1 cellular context compared by ENCODE assay signal in the genomic region with DNA sequence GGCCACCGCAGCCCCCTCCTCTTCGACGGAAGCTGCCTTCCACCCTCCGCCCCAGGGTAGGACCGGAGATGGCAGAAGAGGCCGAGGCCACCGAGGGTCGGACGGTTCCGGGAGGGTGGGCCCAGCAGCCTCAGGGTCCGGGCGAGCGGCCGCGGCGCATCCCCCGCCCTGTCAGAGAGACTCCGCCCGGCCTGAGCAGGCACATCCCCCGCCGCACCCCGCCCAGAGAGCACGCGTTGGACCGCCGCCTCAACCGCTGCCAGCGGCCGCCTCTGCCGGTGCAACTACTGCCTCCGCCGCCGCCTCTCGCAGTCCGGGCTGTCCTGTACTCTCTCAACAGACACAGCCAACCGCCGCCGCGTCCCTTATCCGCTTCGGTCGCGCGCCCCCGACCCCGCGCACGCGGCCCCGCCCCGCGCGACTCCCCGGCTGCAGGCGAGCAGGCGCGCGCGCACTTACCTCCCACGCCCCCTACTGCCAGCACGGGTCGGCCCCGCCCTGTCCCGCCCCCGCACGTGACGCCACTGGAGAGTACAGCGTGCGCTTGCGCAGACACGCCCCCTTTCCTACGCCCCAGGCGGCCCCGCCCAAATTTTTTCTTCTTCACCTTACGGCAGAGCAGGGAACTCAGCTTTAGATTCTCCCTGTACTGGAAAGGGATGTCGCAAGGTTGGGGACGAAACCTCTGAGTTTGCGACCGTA.
TF ChIP-seq lines count a peak whose summit lies in the region.

A gene with protein sequence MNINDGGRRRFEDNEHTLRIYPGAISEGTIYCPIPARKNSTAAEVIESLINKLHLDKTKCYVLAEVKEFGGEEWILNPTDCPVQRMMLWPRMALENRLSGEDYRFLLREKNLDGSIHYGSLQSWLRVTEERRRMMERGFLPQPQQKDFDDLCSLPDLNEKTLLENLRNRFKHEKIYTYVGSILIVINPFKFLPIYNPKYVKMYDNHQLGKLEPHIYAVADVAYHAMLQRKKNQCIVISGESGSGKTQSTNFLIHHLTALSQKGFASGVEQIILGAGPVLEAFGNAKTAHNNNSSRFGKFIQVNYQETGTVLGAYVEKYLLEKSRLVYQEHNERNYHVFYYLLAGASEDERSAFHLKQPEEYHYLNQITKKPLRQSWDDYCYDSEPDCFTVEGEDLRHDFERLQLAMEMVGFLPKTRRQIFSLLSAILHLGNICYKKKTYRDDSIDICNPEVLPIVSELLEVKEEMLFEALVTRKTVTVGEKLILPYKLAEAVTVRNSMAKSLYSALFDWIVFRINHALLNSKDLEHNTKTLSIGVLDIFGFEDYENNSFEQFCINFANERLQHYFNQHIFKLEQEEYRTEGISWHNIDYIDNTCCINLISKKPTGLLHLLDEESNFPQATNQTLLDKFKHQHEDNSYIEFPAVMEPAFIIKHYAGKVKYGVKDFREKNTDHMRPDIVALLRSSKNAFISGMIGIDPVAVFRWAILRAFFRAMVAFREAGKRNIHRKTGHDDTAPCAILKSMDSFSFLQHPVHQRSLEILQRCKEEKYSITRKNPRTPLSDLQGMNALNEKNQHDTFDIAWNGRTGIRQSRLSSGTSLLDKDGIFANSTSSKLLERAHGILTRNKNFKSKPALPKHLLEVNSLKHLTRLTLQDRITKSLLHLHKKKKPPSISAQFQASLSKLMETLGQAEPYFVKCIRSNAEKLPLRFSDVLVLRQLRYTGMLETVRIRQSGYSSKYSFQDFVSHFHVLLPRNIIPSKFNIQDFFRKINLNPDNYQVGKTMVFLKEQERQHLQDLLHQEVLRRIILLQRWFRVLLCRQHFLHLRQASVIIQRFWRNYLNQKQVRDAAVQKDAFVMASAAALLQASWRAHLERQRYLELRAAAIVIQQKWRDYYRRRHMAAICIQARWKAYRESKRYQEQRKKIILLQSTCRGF (N-terminal part only) (minus strand): TSS at position 453 of the 702 bp plus-strand sequence. CDS start 71,587 bp downstream, outside the sequence.

TF ChIP-seq in HepG2, 621 proteins besides CTCF, POLR2A, EP300 and RAD21 (continued from another document and continues in another):
- no peak for TF ChIP-seq ZNF609 (CRISPR knock-in tag; IDR thresholded peaks at IDR 0.05; ENCODE audit: borderline replicate concordance)
- TF ChIP-seq HES4 (CRISPR knock-in tag; IDR thresholded peaks at IDR 0.05; ENCODE audit: borderline replicate concordance), result no peak
- TF ChIP-seq ZNF564 (CRISPR knock-in tag; IDR thresholded peaks at IDR 0.05), result 0 out of 2 replicates have a peak, but pooled peaks have one; percentile 49
- TF ChIP-seq NR2F2 (IDR thresholded peaks at IDR 0.05; ENCODE audit: borderline replicate concordance, low read depth), result no peak
- TF ChIP-seq ZNF501 (CRISPR knock-in tag; IDR thresholded peaks at IDR 0.05), result peak; percentile 22; the same call in 1 of the 2 replicates
- no peak for TF ChIP-seq SRSF9 (IDR thresholded peaks at IDR 0.05; ENCODE audit: borderline replicate concordance, insufficient read depth, low read depth, low read length, poor library complexity, severe bottlenecking)
- no peak; the same call in 1 of the 2 replicates for TF ChIP-seq ZNF451 (CRISPR knock-in tag; IDR thresholded peaks at IDR 0.05)
- TF ChIP-seq, protein P1, sequence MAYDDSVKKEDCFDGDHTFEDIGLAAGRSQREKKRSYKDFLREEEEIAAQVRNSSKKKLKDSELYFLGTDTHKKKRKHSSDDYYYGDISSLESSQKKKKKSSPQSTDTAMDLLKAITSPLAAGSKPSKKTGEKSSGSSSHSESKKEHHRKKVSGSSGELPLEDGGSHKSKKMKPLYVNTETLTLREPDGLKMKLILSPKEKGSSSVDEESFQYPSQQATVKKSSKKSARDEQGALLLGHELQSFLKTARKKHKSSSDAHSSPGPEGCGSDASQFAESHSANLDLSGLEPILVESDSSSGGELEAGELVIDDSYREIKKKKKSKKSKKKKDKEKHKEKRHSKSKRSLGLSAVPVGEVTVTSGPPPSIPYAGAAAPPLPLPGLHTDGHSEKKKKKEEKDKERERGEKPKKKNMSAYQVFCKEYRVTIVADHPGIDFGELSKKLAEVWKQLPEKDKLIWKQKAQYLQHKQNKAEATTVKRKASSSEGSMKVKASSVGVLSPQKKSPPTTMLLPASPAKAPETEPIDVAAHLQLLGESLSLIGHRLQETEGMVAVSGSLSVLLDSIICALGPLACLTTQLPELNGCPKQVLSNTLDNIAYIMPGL (CRISPR knock-in tag; IDR thresholded peaks at IDR 0.05; ENCODE audit: borderline replicate concordance in 1 of 2, low read depth in 1 of 2), result peak in 1 of 2 experiments; percentile 14; a peak in 2 of 4 replicates
- TF ChIP-seq ARID2 (CRISPR knock-in tag; IDR thresholded peaks at IDR 0.05; ENCODE audit: borderline replicate concordance), result 0 out of 2 replicates have a peak, but pooled peaks have one; percentile 61
- no peak for TF ChIP-seq ZNF20 (CRISPR knock-in tag; IDR thresholded peaks at IDR 0.05)
- TF ChIP-seq NFE2L2 (IDR thresholded peaks at IDR 0.05; ENCODE audit: low read length), result no peak
- TF ChIP-seq ZNF879 (CRISPR knock-in tag; IDR thresholded peaks at IDR 0.05), result no peak
- TF ChIP-seq, protein P2, sequence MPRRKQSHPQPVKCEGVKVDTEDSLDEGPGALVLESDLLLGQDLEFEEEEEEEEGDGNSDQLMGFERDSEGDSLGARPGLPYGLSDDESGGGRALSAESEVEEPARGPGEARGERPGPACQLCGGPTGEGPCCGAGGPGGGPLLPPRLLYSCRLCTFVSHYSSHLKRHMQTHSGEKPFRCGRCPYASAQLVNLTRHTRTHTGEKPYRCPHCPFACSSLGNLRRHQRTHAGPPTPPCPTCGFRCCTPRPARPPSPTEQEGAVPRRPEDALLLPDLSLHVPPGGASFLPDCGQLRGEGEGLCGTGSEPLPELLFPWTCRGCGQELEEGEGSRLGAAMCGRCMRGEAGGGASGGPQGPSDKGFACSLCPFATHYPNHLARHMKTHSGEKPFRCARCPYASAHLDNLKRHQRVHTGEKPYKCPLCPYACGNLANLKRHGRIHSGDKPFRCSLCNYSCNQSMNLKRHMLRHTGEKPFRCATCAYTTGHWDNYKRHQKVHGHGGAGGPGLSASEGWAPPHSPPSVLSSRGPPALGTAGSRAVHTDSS (CRISPR knock-in tag; conservative IDR thresholded peaks at IDR 0.05), result no peak
- peak; percentile 67 for TF ChIP-seq SALL1 (CRISPR knock-in tag; IDR thresholded peaks at IDR 0.05)
- no peak for TF ChIP-seq ATF1 (CRISPR knock-in tag; IDR thresholded peaks at IDR 0.05)
- TF ChIP-seq, protein P3, sequence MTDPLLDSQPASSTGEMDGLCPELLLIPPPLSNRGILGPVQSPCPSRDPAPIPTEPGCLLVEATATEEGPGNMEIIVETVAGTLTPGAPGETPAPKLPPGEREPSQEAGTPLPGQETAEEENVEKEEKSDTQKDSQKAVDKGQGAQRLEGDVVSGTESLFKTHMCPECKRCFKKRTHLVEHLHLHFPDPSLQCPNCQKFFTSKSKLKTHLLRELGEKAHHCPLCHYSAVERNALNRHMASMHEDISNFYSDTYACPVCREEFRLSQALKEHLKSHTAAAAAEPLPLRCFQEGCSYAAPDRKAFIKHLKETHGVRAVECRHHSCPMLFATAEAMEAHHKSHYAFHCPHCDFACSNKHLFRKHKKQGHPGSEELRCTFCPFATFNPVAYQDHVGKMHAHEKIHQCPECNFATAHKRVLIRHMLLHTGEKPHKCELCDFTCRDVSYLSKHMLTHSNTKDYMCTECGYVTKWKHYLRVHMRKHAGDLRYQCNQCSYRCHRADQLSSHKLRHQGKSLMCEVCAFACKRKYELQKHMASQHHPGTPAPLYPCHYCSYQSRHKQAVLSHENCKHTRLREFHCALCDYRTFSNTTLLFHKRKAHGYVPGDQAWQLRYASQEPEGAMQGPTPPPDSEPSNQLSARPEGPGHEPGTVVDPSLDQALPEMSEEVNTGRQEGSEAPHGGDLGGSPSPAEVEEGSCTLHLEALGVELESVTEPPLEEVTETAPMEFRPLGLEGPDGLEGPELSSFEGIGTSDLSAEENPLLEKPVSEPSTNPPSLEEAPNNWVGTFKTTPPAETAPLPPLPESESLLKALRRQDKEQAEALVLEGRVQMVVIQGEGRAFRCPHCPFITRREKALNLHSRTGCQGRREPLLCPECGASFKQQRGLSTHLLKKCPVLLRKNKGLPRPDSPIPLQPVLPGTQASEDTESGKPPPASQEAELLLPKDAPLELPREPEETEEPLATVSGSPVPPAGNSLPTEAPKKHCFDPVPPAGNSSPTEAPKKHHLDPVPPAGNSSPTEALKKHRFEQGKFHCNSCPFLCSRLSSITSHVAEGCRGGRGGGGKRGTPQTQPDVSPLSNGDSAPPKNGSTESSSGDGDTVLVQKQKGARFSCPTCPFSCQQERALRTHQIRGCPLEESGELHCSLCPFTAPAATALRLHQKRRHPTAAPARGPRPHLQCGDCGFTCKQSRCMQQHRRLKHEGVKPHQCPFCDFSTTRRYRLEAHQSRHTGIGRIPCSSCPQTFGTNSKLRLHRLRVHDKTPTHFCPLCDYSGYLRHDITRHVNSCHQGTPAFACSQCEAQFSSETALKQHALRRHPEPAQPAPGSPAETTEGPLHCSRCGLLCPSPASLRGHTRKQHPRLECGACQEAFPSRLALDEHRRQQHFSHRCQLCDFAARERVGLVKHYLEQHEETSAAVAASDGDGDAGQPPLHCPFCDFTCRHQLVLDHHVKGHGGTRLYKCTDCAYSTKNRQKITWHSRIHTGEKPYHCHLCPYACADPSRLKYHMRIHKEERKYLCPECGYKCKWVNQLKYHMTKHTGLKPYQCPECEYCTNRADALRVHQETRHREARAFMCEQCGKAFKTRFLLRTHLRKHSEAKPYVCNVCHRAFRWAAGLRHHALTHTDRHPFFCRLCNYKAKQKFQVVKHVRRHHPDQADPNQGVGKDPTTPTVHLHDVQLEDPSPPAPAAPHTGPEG (CRISPR knock-in tag; IDR thresholded peaks at IDR 0.05), result no peak
- TF ChIP-seq, protein P4, sequence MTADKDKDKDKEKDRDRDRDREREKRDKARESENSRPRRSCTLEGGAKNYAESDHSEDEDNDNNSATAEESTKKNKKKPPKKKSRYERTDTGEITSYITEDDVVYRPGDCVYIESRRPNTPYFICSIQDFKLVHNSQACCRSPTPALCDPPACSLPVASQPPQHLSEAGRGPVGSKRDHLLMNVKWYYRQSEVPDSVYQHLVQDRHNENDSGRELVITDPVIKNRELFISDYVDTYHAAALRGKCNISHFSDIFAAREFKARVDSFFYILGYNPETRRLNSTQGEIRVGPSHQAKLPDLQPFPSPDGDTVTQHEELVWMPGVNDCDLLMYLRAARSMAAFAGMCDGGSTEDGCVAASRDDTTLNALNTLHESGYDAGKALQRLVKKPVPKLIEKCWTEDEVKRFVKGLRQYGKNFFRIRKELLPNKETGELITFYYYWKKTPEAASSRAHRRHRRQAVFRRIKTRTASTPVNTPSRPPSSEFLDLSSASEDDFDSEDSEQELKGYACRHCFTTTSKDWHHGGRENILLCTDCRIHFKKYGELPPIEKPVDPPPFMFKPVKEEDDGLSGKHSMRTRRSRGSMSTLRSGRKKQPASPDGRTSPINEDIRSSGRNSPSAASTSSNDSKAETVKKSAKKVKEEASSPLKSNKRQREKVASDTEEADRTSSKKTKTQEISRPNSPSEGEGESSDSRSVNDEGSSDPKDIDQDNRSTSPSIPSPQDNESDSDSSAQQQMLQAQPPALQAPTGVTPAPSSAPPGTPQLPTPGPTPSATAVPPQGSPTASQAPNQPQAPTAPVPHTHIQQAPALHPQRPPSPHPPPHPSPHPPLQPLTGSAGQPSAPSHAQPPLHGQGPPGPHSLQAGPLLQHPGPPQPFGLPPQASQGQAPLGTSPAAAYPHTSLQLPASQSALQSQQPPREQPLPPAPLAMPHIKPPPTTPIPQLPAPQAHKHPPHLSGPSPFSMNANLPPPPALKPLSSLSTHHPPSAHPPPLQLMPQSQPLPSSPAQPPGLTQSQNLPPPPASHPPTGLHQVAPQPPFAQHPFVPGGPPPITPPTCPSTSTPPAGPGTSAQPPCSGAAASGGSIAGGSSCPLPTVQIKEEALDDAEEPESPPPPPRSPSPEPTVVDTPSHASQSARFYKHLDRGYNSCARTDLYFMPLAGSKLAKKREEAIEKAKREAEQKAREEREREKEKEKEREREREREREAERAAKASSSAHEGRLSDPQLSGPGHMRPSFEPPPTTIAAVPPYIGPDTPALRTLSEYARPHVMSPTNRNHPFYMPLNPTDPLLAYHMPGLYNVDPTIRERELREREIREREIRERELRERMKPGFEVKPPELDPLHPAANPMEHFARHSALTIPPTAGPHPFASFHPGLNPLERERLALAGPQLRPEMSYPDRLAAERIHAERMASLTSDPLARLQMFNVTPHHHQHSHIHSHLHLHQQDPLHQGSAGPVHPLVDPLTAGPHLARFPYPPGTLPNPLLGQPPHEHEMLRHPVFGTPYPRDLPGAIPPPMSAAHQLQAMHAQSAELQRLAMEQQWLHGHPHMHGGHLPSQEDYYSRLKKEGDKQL (CRISPR knock-in tag; IDR thresholded peaks at IDR 0.05; ENCODE audit: low read depth), result no peak
- TF ChIP-seq YEATS2 (CRISPR knock-in tag; IDR thresholded peaks at IDR 0.05; ENCODE audit: borderline replicate concordance), result peak; percentile 18; the same call in 1 of the 2 replicates
- no peak for TF ChIP-seq PBX3 (CRISPR knock-in tag; IDR thresholded peaks at IDR 0.05; ENCODE audit: borderline replicate concordance)
- no peak for TF ChIP-seq SP2 (CRISPR knock-in tag; IDR thresholded peaks at IDR 0.05)
- no peak for TF ChIP-seq ZNF781 (CRISPR knock-in tag; IDR thresholded peaks at IDR 0.05; ENCODE audit: borderline replicate concordance, not compliant biosample characterization)
